In the genomic region with DNA sequence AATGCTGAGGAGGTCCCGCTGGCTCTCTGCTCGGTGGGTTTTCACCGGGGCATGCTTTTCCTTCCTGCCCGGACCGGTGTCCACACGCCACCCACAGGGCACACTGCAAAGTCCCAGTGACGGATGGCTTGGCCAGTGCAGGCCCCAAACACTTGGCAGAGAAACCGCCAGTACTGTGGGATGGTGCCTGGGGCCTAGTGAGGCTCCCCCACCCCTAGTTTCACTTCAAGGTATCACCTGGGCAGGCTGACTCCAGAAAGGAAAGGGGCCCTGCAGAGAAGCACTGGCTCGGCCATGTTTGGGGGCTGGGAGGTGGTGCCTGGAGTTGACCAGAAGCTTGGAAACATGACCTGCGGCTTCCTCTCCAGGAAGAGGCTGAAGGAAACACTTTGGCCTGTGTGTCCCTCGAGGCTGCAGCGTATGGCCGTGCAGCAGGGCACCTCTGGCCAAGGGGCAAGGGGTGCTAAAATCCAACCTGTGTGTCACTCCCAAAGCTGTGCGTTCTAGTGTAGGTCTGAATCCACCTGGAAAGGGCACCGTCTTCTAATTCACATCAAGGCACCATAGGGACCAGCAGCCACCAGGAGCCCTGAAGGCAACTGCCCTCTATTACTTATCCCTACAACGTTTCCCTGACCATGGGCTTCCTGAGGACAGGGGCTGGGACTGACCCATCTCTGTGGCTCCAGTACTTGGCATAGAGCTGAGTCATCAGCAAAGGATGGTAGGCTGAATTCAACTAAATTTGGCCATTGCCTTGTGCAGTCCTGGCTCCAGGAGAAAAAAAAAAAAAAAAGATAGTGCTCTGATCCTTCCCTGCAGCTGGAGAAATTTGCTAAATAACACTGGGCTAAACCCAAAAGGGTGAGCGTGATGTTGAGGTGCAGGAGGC, we compare ENCODE assay signal across 15 cellular contexts. TPM values are rescaled to one million over a fixed set of nuclear protein-coding genes. Genes with fewer than 3 reads are reported as not detected.
DNase-seq lines count a peak whose midpoint lies in the region; ATAC-seq and TF ChIP-seq lines count a peak whose summit lies in the region.
"Had no signal": no experiment of that assay in that cellular context is flagged by ENCODE, and none has a peak within 500 bp of the region (broad histone marks: within the 10 kb centered on the region; RNA-seq: fewer than 3 reads in every experiment).

No MANE protein-coding gene starts in this region.

- H3K27ac ChIP-seq in CD4-positive, CD25-positive, alpha-beta regulatory T cell (ENCODE audit: insufficient read depth, low read length, poor library complexity, severe bottlenecking): no peak overlapping the region
- H3K27ac ChIP-seq in endodermal cell (ENCODE audit: low read depth, low read length) (no peak overlapping the region), neural progenitor cell (no peak overlapping the region)
- H3K27ac ChIP-seq: C4-2B had no signal

- no peak overlapping the region for H3K4me3 Mint-ChIP-seq in CD4-positive, CD25-positive, alpha-beta regulatory T cell
- H3K4me3 Mint-ChIP-seq in endodermal cell (no peak overlapping the region), neural progenitor cell (no peak overlapping the region)
- H3K4me3 Mint-ChIP-seq: activated CD4-positive, alpha-beta memory T cell treated with anti-CD3 and anti-CD28 coated beads, Interleukin-2, amount 10 ng/mL, durations not matched to agents 7 days and 5 days had no signal

- peaks cover 8 to 61% (median 21%) of the 10 kb centered on the region in 4 donors for H3K4me1 Mint-ChIP-seq in CD4-positive, CD25-positive, alpha-beta regulatory T cell
- H3K4me1 Mint-ChIP-seq in endodermal cell: peaks cover 3% of the 10 kb centered on the region
- no peaks in the 10 kb centered on the region for H3K4me1 Mint-ChIP-seq in neural progenitor cell

- H3F3A ChIP-seq in neural progenitor cell (ENCODE audit: low read depth): no peaks in the 10 kb centered on the region

- no peak overlapping the region for H3K9ac ChIP-seq in endodermal cell (ENCODE audit: extremely low read depth, low read length, poor library complexity, severe bottlenecking)
- no peak overlapping the region for H3K9ac ChIP-seq in neural progenitor cell

- H3K4me3 ChIP-seq in CD4-positive, CD25-positive, alpha-beta regulatory T cell (ENCODE audit: low read depth, low read length): no peak overlapping the region
- H3K4me3 ChIP-seq in endodermal cell (ENCODE audit: low read length): no peak overlapping the region
- no peak overlapping the region for H3K4me3 ChIP-seq in neural progenitor cell

- H3K36me3 ChIP-seq in CD4-positive, CD25-positive, alpha-beta regulatory T cell (ENCODE audit: control insufficient read depth, insufficient read depth, low read length): peaks cover 6% of the 10 kb centered on the region
- H3K36me3 ChIP-seq in endodermal cell (ENCODE audit: control insufficient read depth, insufficient read depth, low read length) (peaks cover 25% of the 10 kb centered on the region), neural progenitor cell (no peaks in the 10 kb centered on the region)

- H2AFZ ChIP-seq in neural progenitor cell (replicated peaks): no peak overlapping the region

- no peak for ATAC-seq in CD4-positive, CD25-positive, alpha-beta regulatory T cell (ENCODE audit: low read depth in 2 of 2)
- ATAC-seq in HG03025 (IDR thresholded peaks at IDR 0.05; ENCODE audit: low FRiP score, unreplicated experiment) (no peak), HG03135 (IDR thresholded peaks at IDR 0.05; ENCODE audit: unreplicated experiment) (no peak)

- H3K9me3 ChIP-seq in CD4-positive, CD25-positive, alpha-beta regulatory T cell (ENCODE audit: control insufficient read depth in 2 of 2, low read length in 2 of 2): no peaks in the 10 kb centered on the region
- H3K9me3 ChIP-seq in endodermal cell (ENCODE audit: control insufficient read depth, low read length): no peaks in the 10 kb centered on the region
- H3K9me3 ChIP-seq in neural progenitor cell (ENCODE audit: low read depth): no peaks in the 10 kb centered on the region

- H3K27me3 ChIP-seq in CD4-positive, CD25-positive, alpha-beta regulatory T cell (ENCODE audit: control insufficient read depth, insufficient read depth, low read length): no peaks in the 10 kb centered on the region
- no peaks in the 10 kb centered on the region for H3K27me3 ChIP-seq in endodermal cell (ENCODE audit: control insufficient read depth, insufficient read depth, low read length, poor library complexity, severe bottlenecking)
- H3K27me3 ChIP-seq in neural progenitor cell: no peaks in the 10 kb centered on the region

- H3K9me3 Mint-ChIP-seq in CD4-positive, CD25-positive, alpha-beta regulatory T cell: no peaks in the 10 kb centered on the region
- no peaks in the 10 kb centered on the region for H3K9me3 Mint-ChIP-seq in endodermal cell
- H3K9me3 Mint-ChIP-seq in neural progenitor cell: no peaks in the 10 kb centered on the region
- H3K9me3 Mint-ChIP-seq: activated CD4-positive, alpha-beta memory T cell treated with anti-CD3 and anti-CD28 coated beads, Interleukin-2, amount 10 ng/mL, durations not matched to agents 7 days and 5 days had no signal

- no peaks in the 10 kb centered on the region for H4K20me1 ChIP-seq in neural progenitor cell (ENCODE audit: low read depth)

- peaks cover 32% of the 10 kb centered on the region for H3K4me1 ChIP-seq in CD4-positive, CD25-positive, alpha-beta regulatory T cell (ENCODE audit: control insufficient read depth, insufficient read depth, low read length, poor library complexity, severe bottlenecking)
- H3K4me1 ChIP-seq in endodermal cell (ENCODE audit: control insufficient read depth, insufficient read depth, low read length) (no peaks in the 10 kb centered on the region), neural progenitor cell (no peaks in the 10 kb centered on the region)

- no peaks in the 10 kb centered on the region for H3K79me2 ChIP-seq in neural progenitor cell (ENCODE audit: low read depth)

- no peak for TF ChIP-seq CTCF in endodermal cell (conservative IDR thresholded peaks at IDR 0.05)
- no peak for TF ChIP-seq CTCF in neural progenitor cell (IDR thresholded peaks at IDR 0.05)

- no peak for DNase-seq in CD4-positive, CD25-positive, alpha-beta regulatory T cell
- DNase-seq in M059J (ENCODE audit: low read depth): peak; percentile 27
- DNase-seq in endodermal cell: peak; percentile 72
- DNase-seq in neural progenitor cell (ENCODE audit: low spot score): peak; percentile 1
- no peak for DNase-seq in EL
- DNase-seq: midbrain; NCI-H2081; NCI-H748 treated with DMSO at 0.1 percent for 48 hours; SHP77; stimulated activated CD4-positive, alpha-beta T cell treated with anti-CD3 and anti-CD28 coated beads, Interleukin-4, amount 100 ng/mL, for 1 hour had no signal

- H3K36me3 Mint-ChIP-seq in CD4-positive, CD25-positive, alpha-beta regulatory T cell: peaks cover 7% of the 10 kb centered on the region
- H3K36me3 Mint-ChIP-seq in endodermal cell (ENCODE audit: low read depth) (peaks cover 24% of the 10 kb centered on the region), neural progenitor cell (no peaks in the 10 kb centered on the region)

- WGBS in endodermal cell (ENCODE audit: insufficient coverage in 1 of 2, insufficient read length in 1 of 2), 2 experiments: 90 to 92% methylated on average over 8 to 17 of the region's 17 CpGs

- H3K27me3 Mint-ChIP-seq in CD4-positive, CD25-positive, alpha-beta regulatory T cell: no peaks in the 10 kb centered on the region
- H3K27me3 Mint-ChIP-seq in endodermal cell (ENCODE audit: insufficient read depth) (peaks cover 10% of the 10 kb centered on the region), neural progenitor cell (ENCODE audit: insufficient read depth, low read depth) (peaks cover 4% of the 10 kb centered on the region)
- H3K27me3 Mint-ChIP-seq: activated CD4-positive, alpha-beta memory T cell treated with anti-CD3 and anti-CD28 coated beads, Interleukin-2, amount 10 ng/mL, durations not matched to agents 7 days and 5 days had no signal

- H3K4me2 ChIP-seq in neural progenitor cell: no peak overlapping the region

- H3K27ac Mint-ChIP-seq in CD4-positive, CD25-positive, alpha-beta regulatory T cell: peak overlapping the region in 2 of 3 donors; percentile 53 to 74
- H3K27ac Mint-ChIP-seq in endodermal cell: no peak overlapping the region
- no peak overlapping the region for H3K27ac Mint-ChIP-seq in neural progenitor cell

RNA-seq across cellular contexts. Expression of a gene that starts 22.6 kb away (rescaled TPM):
- 0.12 TPM for total RNA-seq in CD4-positive, CD25-positive, alpha-beta regulatory T cell
- under 1 TPM in 1 of 4 donors, not detected in 3; 0.11 TPM for polyA plus RNA-seq in CD4-positive, CD25-positive, alpha-beta regulatory T cell
- not detected in 2 replicates for total RNA-seq in M059J (2014; rRNA removed; shearing (Covaris generic))
- total RNA-seq in endodermal cell (under 1 TPM in 1 of 2 donors, not detected in 1; 0.13 TPM), neural progenitor cell (ENCODE audit: low replicate concordance) (not detected in 2 replicates)
- 0.28 TPM for polyA plus RNA-seq in endodermal cell (2013, experiment 1 of 2)
- 0.21 TPM for polyA plus RNA-seq in endodermal cell (2013, experiment 2 of 2)
- total RNA-seq: fibroblast of lung had no signal
- polyA plus RNA-seq: fibroblast of lung had no signal

Comparison
In these comparisons a context has a peak if more than half of its experiments do, and no peak if none do; other contexts are left out.
1. DNase-seq: peak in M059J (single experiment), endodermal cell (single experiment) and neural progenitor cell (single experiment); none in CD4-positive, CD25-positive, alpha-beta regulatory T cell (0 of 3) and EL (single experiment).
2. H3K27ac Mint-ChIP-seq: peak in CD4-positive, CD25-positive, alpha-beta regulatory T cell (2 of 3); none in endodermal cell (single experiment) and neural progenitor cell (single experiment).